In genomic region chrX:49919617-49920016, GRCh38 we compare ENCODE assay signal across 9 cellular contexts. TPM values are rescaled to one million over a fixed set of nuclear protein-coding genes. Genes with fewer than 3 reads are reported as not detected.
DNase-seq lines count a peak whose midpoint lies in the region; ATAC-seq and TF ChIP-seq lines count a peak whose summit lies in the region.
"Had no signal": no experiment of that assay in that cellular context is flagged by ENCODE, and none has a peak within 500 bp of the region (broad histone marks: within the 10 kb centered on the region; RNA-seq: fewer than 3 reads in every experiment).

No MANE protein-coding gene starts in this region.

- TF ChIP-seq POLR2A in gastrocnemius medialis (IDR thresholded peaks at IDR 0.05) = no peak

- ATAC-seq in gastrocnemius medialis (no peak), GM21737 (IDR thresholded peaks at IDR 0.05; ENCODE audit: unreplicated experiment) (no peak), GM21528 (IDR thresholded peaks at IDR 0.05; ENCODE audit: low FRiP score, unreplicated experiment) (no peak)

- intact Hi-C loops in gastrocnemius medialis (cut with DNase I; ENCODE audit: low total_unique reads) = loop anchor here (5.0 to 10.0 kb wide), 3 partner anchors 37 to 663 kb away; no protein-coding TSS in a partner anchor

- DNase-seq in NCI-H1105 treated with DMSO at 0.1 percent for 48 hours (lab: John Stamatoyannopoulos, UW) (peak; percentile 6), NCI-H1105 (lab: John Stamatoyannopoulos, UW) (no peak), Kasumi-1 (lab: John Stamatoyannopoulos, UW) (peak; percentile 2 to 15), glomerular visceral epithelial cell (ENCODE audit: extremely low spot score) (peak; percentile 18), gastrocnemius medialis (peak in 1 of 2 donors; percentile 13)
- DNase-seq in activated CD8-positive, alpha-beta memory T cell treated with anti-CD3 and anti-CD28 coated beads, Interleukin-2, amount 50 U/mL, for 4 hours = peak; percentile 24

- no peak overlapping the region for H3K4me3 ChIP-seq in gastrocnemius medialis
- H3K4me3 ChIP-seq: BLaER1 treated with 17β-estradiol and CSF1 and Interleukin-3, amounts not matched to agents 10 nM and 100 nM had no signal

- no peaks in the 10 kb centered on the region for H3K9me3 ChIP-seq in gastrocnemius medialis
- H3K9me3 ChIP-seq: BLaER1 treated with 17β-estradiol and CSF1 and Interleukin-3, amounts not matched to agents 10 nM and 100 nM had no signal

- TF ChIP-seq CTCF in gastrocnemius medialis (IDR thresholded peaks at IDR 0.05 in 4 of 5, conservative IDR thresholded peaks at IDR 0.05 in 1 of 5) = peak; percentile 37 to 76 (median 57)

- H3K4me1 ChIP-seq in gastrocnemius medialis = peaks cover 0 to 7% of the 10 kb centered on the region in 2 donors

- in situ Hi-C loops in gastrocnemius medialis (cut with MboI; ENCODE audit: low sequenced_read_pairs in 4 of 4) = loop anchor here in 3 of 4 donors (10.0 to 25.0 kb wide), 4 partner anchors 165 to 668 kb away; no protein-coding TSS in a partner anchor

- no peak overlapping the region for H3K27ac ChIP-seq in gastrocnemius medialis
- H3K27ac ChIP-seq: BLaER1 treated with 17β-estradiol and CSF1 and Interleukin-3, amounts not matched to agents 10 nM and 100 nM had no signal

- H3K27me3 ChIP-seq in gastrocnemius medialis = no peaks in the 10 kb centered on the region

- no peaks in the 10 kb centered on the region for H3K36me3 ChIP-seq in gastrocnemius medialis
- H3K36me3 ChIP-seq: BLaER1 treated with 17β-estradiol and CSF1 and Interleukin-3, amounts not matched to agents 10 nM and 100 nM had no signal

RNA-seq across cellular contexts. Expression of gene CLCN5, which starts 2.8 kb away (rescaled TPM):
- total RNA-seq in gastrocnemius medialis = 10 to 100 TPM in 1 of 4 donors, 1 to 10 TPM in 3; 2.7 to 13.1 (median 6.8) TPM

RNA-seq across cellular contexts. Expression of gene USP27X, which starts 40.3 kb away (rescaled TPM):
- total RNA-seq in gastrocnemius medialis = 1 to 10 TPM; 1.0 to 2.0 (median 1.7) TPM
